Comparison of ENCODE assay signal across 8 cellular contexts in the genomic region with DNA sequence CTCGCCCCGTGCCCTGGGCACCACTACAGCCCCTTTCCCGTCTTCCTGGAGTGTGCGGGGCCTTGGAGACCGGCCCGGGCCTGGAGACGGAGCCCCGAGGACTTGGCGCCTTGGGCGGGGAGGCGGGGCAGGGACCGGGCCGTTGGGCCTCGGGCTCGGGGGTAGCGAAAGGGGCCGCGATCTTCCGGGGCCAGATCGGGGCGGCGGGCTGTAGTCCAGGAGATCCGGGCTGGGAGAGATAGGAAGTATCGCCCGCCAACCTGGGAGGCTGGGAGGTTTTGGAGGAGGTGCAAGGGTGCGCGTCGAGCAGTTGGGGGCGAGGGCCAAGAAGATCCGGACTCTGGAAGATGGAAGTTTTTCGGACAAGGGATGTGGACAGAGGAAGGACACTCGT. TPM values are rescaled to one million over a fixed set of nuclear protein-coding genes. Genes with fewer than 3 reads are reported as not detected.
DNase-seq lines count a peak whose midpoint lies in the region; ATAC-seq and TF ChIP-seq lines count a peak whose summit lies in the region.

No MANE protein-coding gene starts in this region.

- no peaks in the 10 kb centered on the region for H3K9me3 Mint-ChIP-seq in activated T-cell treated with anti-CD3 and anti-CD28 coated beads, Interleukin-2, amount 50 U/mL, for 24 hours
- H3K9me3 Mint-ChIP-seq in dendritic cell treated with granulocyte-macrophage colony-stimulating factor and Interleukin-4, amounts not matched to agents 40 ng/mL and 50 ng/mL, for 4 days = no peaks in the 10 kb centered on the region

- H3K4me2 ChIP-seq in mesendoderm (ENCODE audit: low read length) = peak overlapping the region; percentile 99

- no peaks in the 10 kb centered on the region for H3K27me3 Mint-ChIP-seq in activated T-cell treated with anti-CD3 and anti-CD28 coated beads, Interleukin-2, amount 50 U/mL, for 24 hours
- no peaks in the 10 kb centered on the region for H3K27me3 Mint-ChIP-seq in dendritic cell treated with granulocyte-macrophage colony-stimulating factor and Interleukin-4, amounts not matched to agents 40 ng/mL and 50 ng/mL, for 4 days

- TF ChIP-seq CTCF in testis (IDR thresholded peaks at IDR 0.05) = no peak

- H2BK15ac ChIP-seq in mesendoderm (replicated peaks; ENCODE audit: low read depth) = no peak overlapping the region

- peak overlapping the region; percentile 70 for H3K18ac ChIP-seq in mesendoderm (ENCODE audit: low read length)

- peak overlapping the region; percentile 95 for H3K56ac ChIP-seq in mesendoderm (ENCODE audit: low read length)

- H3K4me3 ChIP-seq in mesendoderm (ENCODE audit: low read length) (peak overlapping the region; percentile 93), testis (peak overlapping the region; percentile 81 to 99)

- H2BK5ac ChIP-seq in mesendoderm (ENCODE audit: low read length) = no peak overlapping the region

- H4K8ac ChIP-seq in mesendoderm (ENCODE audit: low read depth, low read length) = no peak overlapping the region

- H3K79me1 ChIP-seq in mesendoderm (ENCODE audit: low read length) = peaks cover 11% of the 10 kb centered on the region

- no peak overlapping the region for H2BK120ac ChIP-seq in mesendoderm (ENCODE audit: low read depth, low read length)

- H3K27ac ChIP-seq in mesendoderm (ENCODE audit: low read depth, low read length) = peak overlapping the region; percentile 40
- H3K27ac ChIP-seq in testis = peak overlapping the region; percentile 81 to 89

- intact Hi-C loops in dendritic cell treated with granulocyte-macrophage colony-stimulating factor and Interleukin-4, amounts not matched to agents 40 ng/mL and 50 ng/mL, for 4 days (cut with micrococcal nuclease) = loop anchor here (2.0 kb wide), 1 partner anchor 15 kb away; the partner anchor contains the start of gene NDUFAF1
- intact Hi-C loops in testis (cut with DNase I; ENCODE audit: low total_unique reads) = no loop called here

- peak; percentile 52 for ATAC-seq in HG02885 (IDR thresholded peaks at IDR 0.05; ENCODE audit: poor library complexity, unreplicated experiment)

- peak overlapping the region; percentile 89 for H3K23ac ChIP-seq in mesendoderm (ENCODE audit: low read length)

- H3K4me1 Mint-ChIP-seq in activated T-cell treated with anti-CD3 and anti-CD28 coated beads, Interleukin-2, amount 50 U/mL, for 24 hours (ENCODE audit: low read depth) = peaks cover 49% of the 10 kb centered on the region
- peaks cover 48% of the 10 kb centered on the region for H3K4me1 Mint-ChIP-seq in dendritic cell treated with granulocyte-macrophage colony-stimulating factor and Interleukin-4, amounts not matched to agents 40 ng/mL and 50 ng/mL, for 4 days (ENCODE audit: low read depth)

- no peak overlapping the region for H3K4ac ChIP-seq in mesendoderm (ENCODE audit: low read depth, low read length)

- H3K79me2 ChIP-seq in mesendoderm (ENCODE audit: control insufficient read depth, insufficient read depth, low read length) = peaks cover 39% of the 10 kb centered on the region

- no peak overlapping the region for H2AK5ac ChIP-seq in mesendoderm (ENCODE audit: low read length)

- no CpG with 5 or more reads among the region's 32 CpGs for WGBS in mesendoderm (ENCODE audit: extremely low coverage, insufficient coverage, low lambda C conversion rate)
- WGBS in testis, 2 donors = 0% methylated on average over 7 to 29 of the region's 32 CpGs

- peak overlapping the region; percentile 97 for H3K9ac ChIP-seq in mesendoderm (ENCODE audit: low read length)

- H3K36me3 ChIP-seq in mesendoderm (ENCODE audit: control insufficient read depth, insufficient read depth, low read length) (no peaks in the 10 kb centered on the region), testis (ENCODE audit: low read depth, missing control alignments) (no peaks in the 10 kb centered on the region)

- no peak overlapping the region for H4K5ac ChIP-seq in mesendoderm (ENCODE audit: low read length)

- peak overlapping the region; percentile 93 for H3K4me3 Mint-ChIP-seq in activated T-cell treated with anti-CD3 and anti-CD28 coated beads, Interleukin-2, amount 50 U/mL, for 24 hours
- peak overlapping the region; percentile 98 for H3K4me3 Mint-ChIP-seq in dendritic cell treated with granulocyte-macrophage colony-stimulating factor and Interleukin-4, amounts not matched to agents 40 ng/mL and 50 ng/mL, for 4 days

- no peaks in the 10 kb centered on the region for H3K9me3 ChIP-seq in testis

- no peak for DNase-seq in activated T-cell treated with anti-CD3 and anti-CD28 coated beads, Interleukin-2, amount 50 U/mL, for 24 hours
- DNase-seq in activated T-cell treated with anti-CD3 and anti-CD28 coated beads, Interleukin-2, amount 50 U/mL, for 1 hour = no peak
- DNase-seq in RPMI8226 (peak; percentile 33), mesendoderm (peak; percentile 56), testis (peak; percentile 26), midbrain (lab: John Stamatoyannopoulos, UW) (no peak)

- H3K27ac Mint-ChIP-seq in activated T-cell treated with anti-CD3 and anti-CD28 coated beads, Interleukin-2, amount 50 U/mL, for 24 hours = peak overlapping the region; percentile 87
- H3K27ac Mint-ChIP-seq in dendritic cell treated with granulocyte-macrophage colony-stimulating factor and Interleukin-4, amounts not matched to agents 40 ng/mL and 50 ng/mL, for 4 days = peak overlapping the region; percentile 92

- H3K4me1 ChIP-seq in mesendoderm (ENCODE audit: control insufficient read depth, low read depth, low read length) (no peaks in the 10 kb centered on the region), testis (peaks cover 19% of the 10 kb centered on the region)

- no peak for TF ChIP-seq POLR2A in testis (IDR thresholded peaks at IDR 0.05)

- H3K36me3 Mint-ChIP-seq in activated T-cell treated with anti-CD3 and anti-CD28 coated beads, Interleukin-2, amount 50 U/mL, for 24 hours (ENCODE audit: low read depth) = peaks cover 21% of the 10 kb centered on the region
- H3K36me3 Mint-ChIP-seq in dendritic cell treated with granulocyte-macrophage colony-stimulating factor and Interleukin-4, amounts not matched to agents 40 ng/mL and 50 ng/mL, for 4 days (ENCODE audit: low read depth) = peaks cover 16% of the 10 kb centered on the region

- no peaks in the 10 kb centered on the region for H3K27me3 ChIP-seq in mesendoderm (ENCODE audit: insufficient read depth, low read length, poor library complexity)
- H3K27me3 ChIP-seq in testis = no peaks in the 10 kb centered on the region

RNA-seq across cellular contexts. Expression of gene RTF1, which starts 0.5 kb away (rescaled TPM):
- polyA plus RNA-seq in mesendoderm (2013, experiment 1 of 2) = 46.5 TPM
- 48.1 TPM for polyA plus RNA-seq in mesendoderm (2013, experiment 2 of 2)
- total RNA-seq in testis = 10 to 100 TPM; 56.9 to 82.7 TPM
- polyA plus RNA-seq in testis (ENCODE audit: insufficient read depth, low read depth, low replicate concordance) = 27.8 TPM

RNA-seq across cellular contexts. Expression of gene NDUFAF1, which starts 15.1 kb away (rescaled TPM):
- polyA plus RNA-seq in mesendoderm (2013, experiment 1 of 2) = 10.8 TPM
- 10.3 TPM for polyA plus RNA-seq in mesendoderm (2013, experiment 2 of 2)
- total RNA-seq in testis = 10 to 100 TPM; 23.4 to 25.0 TPM
- polyA plus RNA-seq in testis (ENCODE audit: insufficient read depth, low read depth, low replicate concordance) = 49.7 TPM

Comparison
In these comparisons a context has a peak if more than half of its experiments do, and no peak if none do; other contexts are left out.
1. DNase-seq: peak in RPMI8226 (single experiment), mesendoderm (single experiment) and testis (single experiment); none in activated T-cell treated with anti-CD3 and anti-CD28 coated beads, Interleukin-2, amount 50 U/mL, for 24 hours (single experiment), activated T-cell treated with anti-CD3 and anti-CD28 coated beads, Interleukin-2, amount 50 U/mL, for 1 hour (single experiment) and midbrain (single experiment).